1 cellular context compared by ENCODE assay signal in genomic region chr11:75768112-75768908, GRCh38.
TF ChIP-seq lines count a peak whose summit lies in the region.

A gene with protein sequence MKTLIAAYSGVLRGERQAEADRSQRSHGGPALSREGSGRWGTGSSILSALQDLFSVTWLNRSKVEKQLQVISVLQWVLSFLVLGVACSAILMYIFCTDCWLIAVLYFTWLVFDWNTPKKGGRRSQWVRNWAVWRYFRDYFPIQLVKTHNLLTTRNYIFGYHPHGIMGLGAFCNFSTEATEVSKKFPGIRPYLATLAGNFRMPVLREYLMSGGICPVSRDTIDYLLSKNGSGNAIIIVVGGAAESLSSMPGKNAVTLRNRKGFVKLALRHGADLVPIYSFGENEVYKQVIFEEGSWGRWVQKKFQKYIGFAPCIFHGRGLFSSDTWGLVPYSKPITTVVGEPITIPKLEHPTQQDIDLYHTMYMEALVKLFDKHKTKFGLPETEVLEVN (plus strand): TSS chr11:75768778. CDS start chr11:75768992, 214 bp downstream.

TF ChIP-seq in GM12878, 131 proteins besides CTCF, POLR2A, EP300 and RAD21 (continued from another document and continues in another):
- peak; percentile 96 for TF ChIP-seq DPF2 (IDR thresholded peaks at IDR 0.05)
- no peak for TF ChIP-seq NFYA (IDR thresholded peaks at IDR 0.05; ENCODE audit: borderline replicate concordance, low read depth, low read length)
- no peak for TF ChIP-seq ETV6 (conservative IDR thresholded peaks at IDR 0.05 in 1 of 2, IDR thresholded peaks at IDR 0.05 in 1 of 2; ENCODE audit: borderline replicate concordance in 1 of 2, low read depth in 1 of 2)
- no peak for TF ChIP-seq NFIC (IDR thresholded peaks at IDR 0.05; ENCODE audit: low read depth, low read length)
- TF ChIP-seq BHLHE40 (IDR thresholded peaks at IDR 0.05; ENCODE audit: borderline replicate concordance in 1 of 2, low read depth in 2 of 2, low read length in 1 of 2): peak; percentile 100
- TF ChIP-seq, protein P1, sequence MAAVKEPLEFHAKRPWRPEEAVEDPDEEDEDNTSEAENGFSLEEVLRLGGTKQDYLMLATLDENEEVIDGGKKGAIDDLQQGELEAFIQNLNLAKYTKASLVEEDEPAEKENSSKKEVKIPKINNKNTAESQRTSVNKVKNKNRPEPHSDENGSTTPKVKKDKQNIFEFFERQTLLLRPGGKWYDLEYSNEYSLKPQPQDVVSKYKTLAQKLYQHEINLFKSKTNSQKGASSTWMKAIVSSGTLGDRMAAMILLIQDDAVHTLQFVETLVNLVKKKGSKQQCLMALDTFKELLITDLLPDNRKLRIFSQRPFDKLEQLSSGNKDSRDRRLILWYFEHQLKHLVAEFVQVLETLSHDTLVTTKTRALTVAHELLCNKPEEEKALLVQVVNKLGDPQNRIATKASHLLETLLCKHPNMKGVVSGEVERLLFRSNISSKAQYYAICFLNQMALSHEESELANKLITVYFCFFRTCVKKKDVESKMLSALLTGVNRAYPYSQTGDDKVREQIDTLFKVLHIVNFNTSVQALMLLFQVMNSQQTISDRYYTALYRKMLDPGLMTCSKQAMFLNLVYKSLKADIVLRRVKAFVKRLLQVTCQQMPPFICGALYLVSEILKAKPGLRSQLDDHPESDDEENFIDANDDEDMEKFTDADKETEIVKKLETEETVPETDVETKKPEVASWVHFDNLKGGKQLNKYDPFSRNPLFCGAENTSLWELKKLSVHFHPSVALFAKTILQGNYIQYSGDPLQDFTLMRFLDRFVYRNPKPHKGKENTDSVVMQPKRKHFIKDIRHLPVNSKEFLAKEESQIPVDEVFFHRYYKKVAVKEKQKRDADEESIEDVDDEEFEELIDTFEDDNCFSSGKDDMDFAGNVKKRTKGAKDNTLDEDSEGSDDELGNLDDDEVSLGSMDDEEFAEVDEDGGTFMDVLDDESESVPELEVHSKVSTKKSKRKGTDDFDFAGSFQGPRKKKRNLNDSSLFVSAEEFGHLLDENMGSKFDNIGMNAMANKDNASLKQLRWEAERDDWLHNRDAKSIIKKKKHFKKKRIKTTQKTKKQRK (IDR thresholded peaks at IDR 0.05; ENCODE audit: low read depth, low read length): no peak
- no peak for TF ChIP-seq PAX5 (IDR thresholded peaks at IDR 0.05; ENCODE audit: borderline replicate concordance, low read depth, low read length)
- no peak for TF ChIP-seq NFXL1 (IDR thresholded peaks at IDR 0.05; ENCODE audit: borderline replicate concordance)
- TF ChIP-seq JUND (IDR thresholded peaks at IDR 0.05; ENCODE audit: low read depth, low read length): peak; percentile 98
- peak; percentile 82 for TF ChIP-seq IKZF1 (conservative IDR thresholded peaks at IDR 0.05)
- TF ChIP-seq NR2C2 (IDR thresholded peaks at IDR 0.05; ENCODE audit: borderline replicate concordance, control insufficient read depth, insufficient read length, low read depth): no peak
- TF ChIP-seq CREB1 (IDR thresholded peaks at IDR 0.05; ENCODE audit: low read depth): peak; percentile 64; the same call in 1 of the 2 replicates
- TF ChIP-seq, protein P2, sequence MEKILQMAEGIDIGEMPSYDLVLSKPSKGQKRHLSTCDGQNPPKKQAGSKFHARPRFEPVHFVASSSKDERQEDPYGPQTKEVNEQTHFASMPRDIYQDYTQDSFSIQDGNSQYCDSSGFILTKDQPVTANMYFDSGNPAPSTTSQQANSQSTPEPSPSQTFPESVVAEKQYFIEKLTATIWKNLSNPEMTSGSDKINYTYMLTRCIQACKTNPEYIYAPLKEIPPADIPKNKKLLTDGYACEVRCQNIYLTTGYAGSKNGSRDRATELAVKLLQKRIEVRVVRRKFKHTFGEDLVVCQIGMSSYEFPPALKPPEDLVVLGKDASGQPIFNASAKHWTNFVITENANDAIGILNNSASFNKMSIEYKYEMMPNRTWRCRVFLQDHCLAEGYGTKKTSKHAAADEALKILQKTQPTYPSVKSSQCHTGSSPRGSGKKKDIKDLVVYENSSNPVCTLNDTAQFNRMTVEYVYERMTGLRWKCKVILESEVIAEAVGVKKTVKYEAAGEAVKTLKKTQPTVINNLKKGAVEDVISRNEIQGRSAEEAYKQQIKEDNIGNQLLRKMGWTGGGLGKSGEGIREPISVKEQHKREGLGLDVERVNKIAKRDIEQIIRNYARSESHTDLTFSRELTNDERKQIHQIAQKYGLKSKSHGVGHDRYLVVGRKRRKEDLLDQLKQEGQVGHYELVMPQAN (conservative IDR thresholded peaks at IDR 0.05): peak; percentile 13; the same call in 1 of the 2 replicates
- no peak for TF ChIP-seq FOXM1 (IDR thresholded peaks at IDR 0.05; ENCODE audit: low read depth, low read length)
- no peak for TF ChIP-seq BMI1 (IDR thresholded peaks at IDR 0.05; ENCODE audit: borderline replicate concordance)
- TF ChIP-seq HCFC1 (IDR thresholded peaks at IDR 0.05; ENCODE audit: low read length): no peak
- TF ChIP-seq MEF2A (IDR thresholded peaks at IDR 0.05; ENCODE audit: insufficient read depth, low read depth, low read length): no peak
- peak; percentile 99 for TF ChIP-seq FOXK2 (IDR thresholded peaks at IDR 0.05)
- peak; percentile 58; the same call in 1 of the 2 replicates for TF ChIP-seq MLLT1 (IDR thresholded peaks at IDR 0.05)
- TF ChIP-seq TAF1 (IDR thresholded peaks at IDR 0.05; ENCODE audit: borderline replicate concordance, low read depth, low read length): no peak
- peak; percentile 60 for TF ChIP-seq SP1 (IDR thresholded peaks at IDR 0.05; ENCODE audit: low read depth, low read length)
- TF ChIP-seq IRF5 (IDR thresholded peaks at IDR 0.05; ENCODE audit: borderline replicate concordance): no peak
- TF ChIP-seq GATAD2B (conservative IDR thresholded peaks at IDR 0.05; ENCODE audit: low read depth): peak; percentile 87
- no peak for TF ChIP-seq SPI1 (IDR thresholded peaks at IDR 0.05; ENCODE audit: borderline replicate concordance, insufficient read depth, low read depth, low read length)
- peak; percentile 91 for TF ChIP-seq STAT1 (conservative IDR thresholded peaks at IDR 0.05)
- TF ChIP-seq NR2F1 (conservative IDR thresholded peaks at IDR 0.05): peak; percentile 85
- TF ChIP-seq SIX5 (IDR thresholded peaks at IDR 0.05; ENCODE audit: low read depth, low read length, severe bottlenecking): peak; percentile 16
- peak; percentile 74 for TF ChIP-seq MEF2B (IDR thresholded peaks at IDR 0.05; ENCODE audit: partially characterized antibody, poor library complexity, severe bottlenecking)
- TF ChIP-seq, protein P3, sequence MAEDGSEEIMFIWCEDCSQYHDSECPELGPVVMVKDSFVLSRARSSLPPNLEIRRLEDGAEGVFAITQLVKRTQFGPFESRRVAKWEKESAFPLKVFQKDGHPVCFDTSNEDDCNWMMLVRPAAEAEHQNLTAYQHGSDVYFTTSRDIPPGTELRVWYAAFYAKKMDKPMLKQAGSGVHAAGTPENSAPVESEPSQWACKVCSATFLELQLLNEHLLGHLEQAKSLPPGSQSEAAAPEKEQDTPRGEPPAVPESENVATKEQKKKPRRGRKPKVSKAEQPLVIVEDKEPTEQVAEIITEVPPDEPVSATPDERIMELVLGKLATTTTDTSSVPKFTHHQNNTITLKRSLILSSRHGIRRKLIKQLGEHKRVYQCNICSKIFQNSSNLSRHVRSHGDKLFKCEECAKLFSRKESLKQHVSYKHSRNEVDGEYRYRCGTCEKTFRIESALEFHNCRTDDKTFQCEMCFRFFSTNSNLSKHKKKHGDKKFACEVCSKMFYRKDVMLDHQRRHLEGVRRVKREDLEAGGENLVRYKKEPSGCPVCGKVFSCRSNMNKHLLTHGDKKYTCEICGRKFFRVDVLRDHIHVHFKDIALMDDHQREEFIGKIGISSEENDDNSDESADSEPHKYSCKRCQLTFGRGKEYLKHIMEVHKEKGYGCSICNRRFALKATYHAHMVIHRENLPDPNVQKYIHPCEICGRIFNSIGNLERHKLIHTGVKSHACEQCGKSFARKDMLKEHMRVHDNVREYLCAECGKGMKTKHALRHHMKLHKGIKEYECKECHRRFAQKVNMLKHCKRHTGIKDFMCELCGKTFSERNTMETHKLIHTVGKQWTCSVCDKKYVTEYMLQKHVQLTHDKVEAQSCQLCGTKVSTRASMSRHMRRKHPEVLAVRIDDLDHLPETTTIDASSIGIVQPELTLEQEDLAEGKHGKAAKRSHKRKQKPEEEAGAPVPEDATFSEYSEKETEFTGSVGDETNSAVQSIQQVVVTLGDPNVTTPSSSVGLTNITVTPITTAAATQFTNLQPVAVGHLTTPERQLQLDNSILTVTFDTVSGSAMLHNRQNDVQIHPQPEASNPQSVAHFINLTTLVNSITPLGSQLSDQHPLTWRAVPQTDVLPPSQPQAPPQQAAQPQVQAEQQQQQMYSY (CRISPR knock-in tag; IDR thresholded peaks at IDR 0.05): no peak
- peak; percentile 33; the same call in 1 of the 2 replicates for TF ChIP-seq CREM (IDR thresholded peaks at IDR 0.05; ENCODE audit: low read depth)
- TF ChIP-seq MTA3 (IDR thresholded peaks at IDR 0.05; ENCODE audit: borderline replicate concordance, low read length): no peak
- TF ChIP-seq, protein P4, sequence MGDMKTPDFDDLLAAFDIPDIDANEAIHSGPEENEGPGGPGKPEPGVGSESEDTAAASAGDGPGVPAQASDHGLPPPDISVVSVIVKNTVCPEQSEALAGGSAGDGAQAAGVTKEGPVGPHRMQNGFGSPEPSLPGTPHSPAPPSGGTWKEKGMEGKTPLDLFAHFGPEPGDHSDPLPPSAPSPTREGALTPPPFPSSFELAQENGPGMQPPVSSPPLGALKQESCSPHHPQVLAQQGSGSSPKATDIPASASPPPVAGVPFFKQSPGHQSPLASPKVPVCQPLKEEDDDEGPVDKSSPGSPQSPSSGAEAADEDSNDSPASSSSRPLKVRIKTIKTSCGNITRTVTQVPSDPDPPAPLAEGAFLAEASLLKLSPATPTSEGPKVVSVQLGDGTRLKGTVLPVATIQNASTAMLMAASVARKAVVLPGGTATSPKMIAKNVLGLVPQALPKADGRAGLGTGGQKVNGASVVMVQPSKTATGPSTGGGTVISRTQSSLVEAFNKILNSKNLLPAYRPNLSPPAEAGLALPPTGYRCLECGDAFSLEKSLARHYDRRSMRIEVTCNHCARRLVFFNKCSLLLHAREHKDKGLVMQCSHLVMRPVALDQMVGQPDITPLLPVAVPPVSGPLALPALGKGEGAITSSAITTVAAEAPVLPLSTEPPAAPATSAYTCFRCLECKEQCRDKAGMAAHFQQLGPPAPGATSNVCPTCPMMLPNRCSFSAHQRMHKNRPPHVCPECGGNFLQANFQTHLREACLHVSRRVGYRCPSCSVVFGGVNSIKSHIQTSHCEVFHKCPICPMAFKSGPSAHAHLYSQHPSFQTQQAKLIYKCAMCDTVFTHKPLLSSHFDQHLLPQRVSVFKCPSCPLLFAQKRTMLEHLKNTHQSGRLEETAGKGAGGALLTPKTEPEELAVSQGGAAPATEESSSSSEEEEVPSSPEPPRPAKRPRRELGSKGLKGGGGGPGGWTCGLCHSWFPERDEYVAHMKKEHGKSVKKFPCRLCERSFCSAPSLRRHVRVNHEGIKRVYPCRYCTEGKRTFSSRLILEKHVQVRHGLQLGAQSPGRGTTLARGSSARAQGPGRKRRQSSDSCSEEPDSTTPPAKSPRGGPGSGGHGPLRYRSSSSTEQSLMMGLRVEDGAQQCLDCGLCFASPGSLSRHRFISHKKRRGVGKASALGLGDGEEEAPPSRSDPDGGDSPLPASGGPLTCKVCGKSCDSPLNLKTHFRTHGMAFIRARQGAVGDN (IDR thresholded peaks at IDR 0.05): peak; percentile 85
- TF ChIP-seq USF2 (IDR thresholded peaks at IDR 0.05; ENCODE audit: borderline replicate concordance, low read depth, low read length): no peak; the same call in 1 of the 2 replicates
- TF ChIP-seq, protein P5, sequence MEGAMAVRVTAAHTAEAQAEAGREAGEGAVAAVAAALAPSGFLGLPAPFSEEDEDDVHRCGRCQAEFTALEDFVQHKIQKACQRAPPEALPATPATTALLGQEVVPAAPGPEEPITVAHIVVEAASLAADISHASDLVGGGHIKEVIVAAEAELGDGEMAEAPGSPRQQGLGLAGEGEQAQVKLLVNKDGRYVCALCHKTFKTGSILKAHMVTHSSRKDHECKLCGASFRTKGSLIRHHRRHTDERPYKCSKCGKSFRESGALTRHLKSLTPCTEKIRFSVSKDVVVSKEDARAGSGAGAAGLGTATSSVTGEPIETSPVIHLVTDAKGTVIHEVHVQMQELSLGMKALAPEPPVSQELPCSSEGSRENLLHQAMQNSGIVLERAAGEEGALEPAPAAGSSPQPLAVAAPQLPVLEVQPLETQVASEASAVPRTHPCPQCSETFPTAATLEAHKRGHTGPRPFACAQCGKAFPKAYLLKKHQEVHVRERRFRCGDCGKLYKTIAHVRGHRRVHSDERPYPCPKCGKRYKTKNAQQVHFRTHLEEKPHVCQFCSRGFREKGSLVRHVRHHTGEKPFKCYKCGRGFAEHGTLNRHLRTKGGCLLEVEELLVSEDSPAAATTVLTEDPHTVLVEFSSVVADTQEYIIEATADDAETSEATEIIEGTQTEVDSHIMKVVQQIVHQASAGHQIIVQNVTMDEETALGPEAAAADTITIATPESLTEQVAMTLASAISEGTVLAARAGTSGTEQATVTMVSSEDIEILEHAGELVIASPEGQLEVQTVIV (IDR thresholded peaks at IDR 0.05; ENCODE audit: borderline replicate concordance, partially characterized antibody): peak; percentile 91
- TF ChIP-seq SREBF1 (IDR thresholded peaks at IDR 0.05; ENCODE audit: low read length): peak; percentile 97
- 0 out of 2 replicates have a peak, but pooled peaks have one; percentile 28 for TF ChIP-seq STAT3 (IDR thresholded peaks at IDR 0.05; ENCODE audit: low read depth, low read length)
- TF ChIP-seq TBL1XR1 (IDR thresholded peaks at IDR 0.05; ENCODE audit: low read depth, low read length): no peak
- TF ChIP-seq ZNF207 (IDR thresholded peaks at IDR 0.05; ENCODE audit: borderline replicate concordance): peak; percentile 96; the same call in 1 of the 2 replicates
- TF ChIP-seq SMARCA5 (IDR thresholded peaks at IDR 0.05): 0 out of 2 replicates have a peak, but pooled peaks have one; percentile 13
